1 cellular context compared by ENCODE assay signal in genomic region chr19:3096902-3097326, GRCh38.
TF ChIP-seq lines count a peak whose summit lies in the region.

No MANE protein-coding gene starts in this region.

TF ChIP-seq in GM23338, 12 proteins besides CTCF, POLR2A, EP300 and RAD21:
- no peak for TF ChIP-seq ZNF462 (CRISPR knock-in tag; IDR thresholded peaks at IDR 0.05)
- no peak for TF ChIP-seq STAT1 (IDR thresholded peaks at IDR 0.05; ENCODE audit: unreplicated experiment)
- TF ChIP-seq, protein P1, sequence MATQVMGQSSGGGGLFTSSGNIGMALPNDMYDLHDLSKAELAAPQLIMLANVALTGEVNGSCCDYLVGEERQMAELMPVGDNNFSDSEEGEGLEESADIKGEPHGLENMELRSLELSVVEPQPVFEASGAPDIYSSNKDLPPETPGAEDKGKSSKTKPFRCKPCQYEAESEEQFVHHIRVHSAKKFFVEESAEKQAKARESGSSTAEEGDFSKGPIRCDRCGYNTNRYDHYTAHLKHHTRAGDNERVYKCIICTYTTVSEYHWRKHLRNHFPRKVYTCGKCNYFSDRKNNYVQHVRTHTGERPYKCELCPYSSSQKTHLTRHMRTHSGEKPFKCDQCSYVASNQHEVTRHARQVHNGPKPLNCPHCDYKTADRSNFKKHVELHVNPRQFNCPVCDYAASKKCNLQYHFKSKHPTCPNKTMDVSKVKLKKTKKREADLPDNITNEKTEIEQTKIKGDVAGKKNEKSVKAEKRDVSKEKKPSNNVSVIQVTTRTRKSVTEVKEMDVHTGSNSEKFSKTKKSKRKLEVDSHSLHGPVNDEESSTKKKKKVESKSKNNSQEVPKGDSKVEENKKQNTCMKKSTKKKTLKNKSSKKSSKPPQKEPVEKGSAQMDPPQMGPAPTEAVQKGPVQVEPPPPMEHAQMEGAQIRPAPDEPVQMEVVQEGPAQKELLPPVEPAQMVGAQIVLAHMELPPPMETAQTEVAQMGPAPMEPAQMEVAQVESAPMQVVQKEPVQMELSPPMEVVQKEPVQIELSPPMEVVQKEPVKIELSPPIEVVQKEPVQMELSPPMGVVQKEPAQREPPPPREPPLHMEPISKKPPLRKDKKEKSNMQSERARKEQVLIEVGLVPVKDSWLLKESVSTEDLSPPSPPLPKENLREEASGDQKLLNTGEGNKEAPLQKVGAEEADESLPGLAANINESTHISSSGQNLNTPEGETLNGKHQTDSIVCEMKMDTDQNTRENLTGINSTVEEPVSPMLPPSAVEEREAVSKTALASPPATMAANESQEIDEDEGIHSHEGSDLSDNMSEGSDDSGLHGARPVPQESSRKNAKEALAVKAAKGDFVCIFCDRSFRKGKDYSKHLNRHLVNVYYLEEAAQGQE (IDR thresholded peaks at IDR 0.05; ENCODE audit: unreplicated experiment) = no peak
- no peak for TF ChIP-seq EZH2 (IDR thresholded peaks at IDR 0.05; ENCODE audit: low read depth, unreplicated experiment)
- no peak for TF ChIP-seq POLR2AphosphoS5 (IDR thresholded peaks at IDR 0.05; ENCODE audit: low read depth)
- TF ChIP-seq NANOG (IDR thresholded peaks at IDR 0.05; ENCODE audit: borderline replicate concordance) = no peak
- TF ChIP-seq EZH2phosphoT487 (IDR thresholded peaks at IDR 0.05; ENCODE audit: unreplicated experiment) = no peak
- TF ChIP-seq, protein P2, sequence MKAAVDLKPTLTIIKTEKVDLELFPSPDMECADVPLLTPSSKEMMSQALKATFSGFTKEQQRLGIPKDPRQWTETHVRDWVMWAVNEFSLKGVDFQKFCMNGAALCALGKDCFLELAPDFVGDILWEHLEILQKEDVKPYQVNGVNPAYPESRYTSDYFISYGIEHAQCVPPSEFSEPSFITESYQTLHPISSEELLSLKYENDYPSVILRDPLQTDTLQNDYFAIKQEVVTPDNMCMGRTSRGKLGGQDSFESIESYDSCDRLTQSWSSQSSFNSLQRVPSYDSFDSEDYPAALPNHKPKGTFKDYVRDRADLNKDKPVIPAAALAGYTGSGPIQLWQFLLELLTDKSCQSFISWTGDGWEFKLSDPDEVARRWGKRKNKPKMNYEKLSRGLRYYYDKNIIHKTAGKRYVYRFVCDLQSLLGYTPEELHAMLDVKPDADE (IDR thresholded peaks at IDR 0.05) = no peak
- no peak for TF ChIP-seq ZNF331 (CRISPR knock-in tag; IDR thresholded peaks at IDR 0.05; ENCODE audit: low read depth)
- TF ChIP-seq CREB1 (CRISPR knock-in tag; IDR thresholded peaks at IDR 0.05; ENCODE audit: low read depth) = no peak
- no peak for TF ChIP-seq ZNF114 (CRISPR knock-in tag; IDR thresholded peaks at IDR 0.05)
TF ChIP-seq in GM23338: peak in this region for 0.
